ENCODE assay signal across 8 cellular contexts in the genomic region with DNA sequence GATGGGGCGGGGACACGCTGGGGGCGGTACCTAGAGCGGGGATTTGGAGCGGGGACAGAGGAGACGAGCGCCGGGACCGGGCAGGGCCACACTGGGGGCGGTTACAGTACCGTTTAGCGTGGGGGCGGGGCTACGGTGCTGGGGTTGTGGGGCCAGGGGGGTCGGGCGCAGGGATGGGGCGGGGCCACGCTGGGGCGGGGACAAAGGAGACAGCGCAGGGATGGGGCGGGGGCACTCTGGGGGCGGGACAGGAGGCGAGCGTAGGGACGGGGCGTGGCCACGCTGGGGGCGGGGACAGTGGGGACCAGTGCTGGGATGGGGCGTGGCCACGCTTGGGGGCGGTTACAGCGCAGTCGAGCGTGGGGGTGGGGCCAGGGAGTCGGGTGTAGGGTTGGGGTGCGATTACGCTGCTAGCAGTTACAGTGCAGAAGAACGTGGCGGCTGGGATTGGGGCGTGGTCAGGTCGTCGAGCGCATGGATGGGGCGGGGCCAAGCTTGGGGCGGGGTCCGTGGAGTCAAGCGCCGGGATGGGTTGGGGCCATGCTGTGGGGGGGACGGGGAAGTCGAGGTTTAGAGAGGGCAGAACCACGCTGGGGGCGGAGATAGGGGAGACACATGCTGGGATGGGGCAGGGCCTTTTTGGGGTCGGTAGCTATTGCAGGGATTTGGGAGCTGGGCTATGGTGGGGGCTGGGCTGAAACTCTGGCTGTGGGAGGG. TPM values are rescaled to one million over a fixed set of nuclear protein-coding genes. Genes with fewer than 3 reads are reported as not detected.
DNase-seq lines count a peak whose midpoint lies in the region; ATAC-seq, FAIRE-seq and TF ChIP-seq lines count a peak whose summit lies in the region.

No MANE protein-coding gene starts in this region.

- H3K27ac Mint-ChIP-seq in central memory CD8-positive, alpha-beta T cell (ENCODE audit: low read depth) = peak overlapping the region; percentile 86

- CTCF ChIA-PET in AG04449 (lab: Yijun Ruan, JAX) = interaction anchor here (0.7 to 1.1 kb wide), 4 partner anchors 10 to 386 kb away, joined by 3 to 5 read pairs (median 4); no protein-coding TSS in a partner anchor

- DNase-seq in AG04449 (ENCODE audit: low read depth, low spot score) (peak; percentile 85), NCI-H446 treated with DMSO at 0.1 percent for 48 hours (lab: John Stamatoyannopoulos, UW) (peak; percentile 97), kidney (peak; percentile 100)
- peak in 1 of 2 donors; percentile 94 for DNase-seq in central memory CD8-positive, alpha-beta T cell (ENCODE audit: low spot score in 2 of 2)
- peak; percentile 100 for DNase-seq in stimulated activated CD4-positive, alpha-beta T cell treated with anti-CD3 and anti-CD28 coated beads, Interleukin-12 subunit alpha, Interleukin-12 subunit beta, amount 100 ng/mL, for 4 hours

- no peaks in the 10 kb centered on the region for H3K9me3 ChIP-seq in kidney (ENCODE audit: control insufficient read depth in 1 of 2, low read length in 2 of 2)

- H3K9ac ChIP-seq in kidney (ENCODE audit: low read length in 2 of 2) = peak overlapping the region in 1 of 2 donors; percentile 31

- H3K4me1 Mint-ChIP-seq in central memory CD8-positive, alpha-beta T cell = peaks cover 19% of the 10 kb centered on the region

- peak; percentile 38 for ATAC-seq in GM19043 (IDR thresholded peaks at IDR 0.05; ENCODE audit: low read depth, unreplicated experiment)
- ATAC-seq in HG03432 (IDR thresholded peaks at IDR 0.05; ENCODE audit: unreplicated experiment) = peak; percentile 54
- ATAC-seq in activated CD4-positive, CD25-positive, alpha-beta regulatory T cell treated with anti-CD3 and anti-CD28 coated beads, Interleukin-2, amount 50 U/mL, for 24 hours = peak; percentile 66 to 67
- peak; percentile 61 for ATAC-seq in central memory CD8-positive, alpha-beta T cell (replicated peaks; ENCODE audit: extremely low read depth, poor library complexity, severe bottlenecking)

- no peaks in the 10 kb centered on the region for H3K9me3 Mint-ChIP-seq in central memory CD8-positive, alpha-beta T cell

- POLR2A ChIA-PET in AG04449 (lab: Yijun Ruan, JAX) = interaction anchor here (1.0 to 1.7 kb wide), 3 partner anchors 12 to 20 kb away, joined by 4 to 17 read pairs (median 9); a partner anchor contains a TSS

- H3K27ac ChIP-seq in kidney (ENCODE audit: low read depth in 2 of 2, low read length in 2 of 2) = peak overlapping the region; percentile 99

- peaks cover 0 to 3% of the 10 kb centered on the region in 2 donors for H3K36me3 ChIP-seq in kidney (ENCODE audit: control insufficient read depth in 1 of 2, insufficient read depth in 2 of 2, low read length in 2 of 2)

- peaks cover 15% of the 10 kb centered on the region for H3K36me3 Mint-ChIP-seq in central memory CD8-positive, alpha-beta T cell (ENCODE audit: insufficient read depth)

- H3K4me3 Mint-ChIP-seq in central memory CD8-positive, alpha-beta T cell = peak overlapping the region; percentile 94

- intact Hi-C loops in kidney (cut with DNase I) = no loop called here

- FAIRE-seq in kidney (lab: Jason Lieb, UNC) = no peak

- H3K4me1 ChIP-seq in kidney (ENCODE audit: control insufficient read depth in 1 of 2, insufficient read depth in 1 of 2, low read depth in 1 of 2, low read length in 2 of 2) = peaks cover 0 to 6% of the 10 kb centered on the region in 2 donors

- peak overlapping the region; percentile 85 for H3K4me3 ChIP-seq in AG04449 (ENCODE audit: low read depth, low read length)
- peak overlapping the region; percentile 64 to 68 for H3K4me3 ChIP-seq in kidney (ENCODE audit: low read length in 2 of 2)

- no peak for TF ChIP-seq CTCF in AG04449 (IDR thresholded peaks at IDR 0.05; ENCODE audit: insufficient read depth, low read length, missing control alignments)
- TF ChIP-seq CTCF in kidney (IDR thresholded peaks at IDR 0.05; ENCODE audit: borderline replicate concordance, extremely low read depth, insufficient read depth) = no peak

- no peaks in the 10 kb centered on the region for H3K27me3 Mint-ChIP-seq in central memory CD8-positive, alpha-beta T cell

RNA-seq across cellular contexts. Expression of a gene that starts 0.7 kb away (rescaled TPM):
- 70.3 TPM for total RNA-seq in kidney
- polyA plus RNA-seq in kidney (ENCODE audit: insufficient read depth, low read depth, low replicate concordance) = 175 TPM

RNA-seq across cellular contexts. Expression of a gene that starts 2.5 kb away (rescaled TPM):
- 2.0 TPM for total RNA-seq in kidney
- 1.9 TPM for polyA plus RNA-seq in kidney (ENCODE audit: insufficient read depth, low read depth, low replicate concordance)

RNA-seq across cellular contexts. Expression of a gene that starts 11.9 kb away (rescaled TPM):
- total RNA-seq in kidney = 63.7 TPM
- 104 TPM for polyA plus RNA-seq in kidney (ENCODE audit: insufficient read depth, low read depth, low replicate concordance)

RNA-seq across cellular contexts. Expression of a gene that starts 19.7 kb away (rescaled TPM):
- total RNA-seq in kidney = 61.7 TPM
- polyA plus RNA-seq in kidney (ENCODE audit: insufficient read depth, low read depth, low replicate concordance) = 44.1 TPM

RNA-seq across cellular contexts. Expression of a gene that starts 39.8 kb away (rescaled TPM):
- not detected for total RNA-seq in kidney
- polyA plus RNA-seq in kidney (ENCODE audit: insufficient read depth, low read depth, low replicate concordance) = not detected
